Comparison of ENCODE assay signal across 11 cellular contexts in genomic region chr7:38318241-38318640, GRCh38.
DNase-seq lines count a peak whose midpoint lies in the region; ATAC-seq and TF ChIP-seq lines count a peak whose summit lies in the region.
"Had no signal": no experiment of that assay in that cellular context is flagged by ENCODE, and none has a peak within 500 bp of the region (broad histone marks: within the 10 kb centered on the region; RNA-seq: fewer than 3 reads in every experiment).

No MANE protein-coding gene starts in this region.

- TF ChIP-seq CTCF in osteoblast (IDR thresholded peaks at IDR 0.05; ENCODE audit: extremely low read depth, low read depth, low read length), result no peak
- TF ChIP-seq CTCF in RWPE1 (conservative IDR thresholded peaks at IDR 0.05; ENCODE audit: low read depth), result no peak

- H3K4me1 ChIP-seq in osteoblast (ENCODE audit: insufficient read depth, low read length), result peaks cover 32% of the 10 kb centered on the region

- POLR2A ChIA-PET in RWPE1 (lab: Yijun Ruan, JAX; ENCODE audit: low non-redundant PET), result no interaction called here

- peak; percentile 71 for DNase-seq in SIG-M5 treated with dmso at 0.1 percent for 504 hours (lab: John Stamatoyannopoulos, UW; ENCODE audit: unreplicated experiment)
- DNase-seq in SIG-M5 (lab: John Stamatoyannopoulos, UW), result no peak
- peak; percentile 31 for DNase-seq in NOMO-1 treated with dmso at 0.1 percent for 144 hours (lab: John Stamatoyannopoulos, UW; ENCODE audit: unreplicated experiment)
- no peak for DNase-seq in activated naive CD8-positive, alpha-beta T cell treated with anti-CD3 and anti-CD28 coated beads, Interleukin-2, amount 50 U/mL, for 24 hours
- no peak for DNase-seq in osteoblast (ENCODE audit: insufficient read length, low spot score, missing footprints)
- no peak for DNase-seq in RWPE1 (ENCODE audit: low spot score)
- no peak for DNase-seq in NCI-H526 treated with DMSO at 0.1 percent for 48 hours (lab: John Stamatoyannopoulos, UW)

- H3K9me3 Mint-ChIP-seq in activated naive CD8-positive, alpha-beta T cell treated with anti-CD3 and anti-CD28 coated beads, Interleukin-2, amount 50 U/mL, for 24 hours, result no peaks in the 10 kb centered on the region
- H3K9me3 Mint-ChIP-seq: neural crest cell had no signal

- peak overlapping the region; percentile 69 for H3K27ac Mint-ChIP-seq in activated naive CD8-positive, alpha-beta T cell treated with anti-CD3 and anti-CD28 coated beads, Interleukin-2, amount 50 U/mL, for 24 hours

- no peaks in the 10 kb centered on the region for H3K79me2 ChIP-seq in osteoblast (ENCODE audit: insufficient read depth, low read length)
- H3K79me2 ChIP-seq: hepatocyte had no signal

- H3K4me3 Mint-ChIP-seq in activated naive CD8-positive, alpha-beta T cell treated with anti-CD3 and anti-CD28 coated beads, Interleukin-2, amount 50 U/mL, for 24 hours, result peak overlapping the region; percentile 63
- H3K4me3 Mint-ChIP-seq: neural crest cell had no signal

- no peaks in the 10 kb centered on the region for H3K9me3 ChIP-seq in osteoblast (ENCODE audit: low read depth, low read length)

- H3K4me3 ChIP-seq in osteoblast (ENCODE audit: insufficient read depth, low read length), result peak overlapping the region; percentile 1
- H3K4me3 ChIP-seq: hepatocyte, skin epidermis had no signal

- no peaks in the 10 kb centered on the region for H3K36me3 ChIP-seq in osteoblast (ENCODE audit: insufficient read depth, low read length)

- peak overlapping the region; percentile 23 for H2AFZ ChIP-seq in osteoblast (ENCODE audit: low read length)
- H2AFZ ChIP-seq: hepatocyte had no signal

- CTCF ChIA-PET in RWPE1 (lab: Yijun Ruan, JAX), result interaction anchor here (0.6 to 1.1 kb wide), 2 partner anchors 182 to 210 kb away, joined by 3 to 4 read pairs; no protein-coding TSS in a partner anchor

- H3K27me3 ChIP-seq in osteoblast (ENCODE audit: insufficient read depth, low read length), result no peaks in the 10 kb centered on the region
- H3K27me3 ChIP-seq: hepatocyte had no signal

- H3K4me1 Mint-ChIP-seq in activated naive CD8-positive, alpha-beta T cell treated with anti-CD3 and anti-CD28 coated beads, Interleukin-2, amount 50 U/mL, for 24 hours, result peaks cover 48% of the 10 kb centered on the region
- H3K4me1 Mint-ChIP-seq: neural crest cell had no signal

- H3K36me3 Mint-ChIP-seq in activated naive CD8-positive, alpha-beta T cell treated with anti-CD3 and anti-CD28 coated beads, Interleukin-2, amount 50 U/mL, for 24 hours (ENCODE audit: low read depth), result no peaks in the 10 kb centered on the region

- peak overlapping the region; percentile 38 for H3K4me2 ChIP-seq in osteoblast (ENCODE audit: insufficient read depth, low read length)
- H3K4me2 ChIP-seq: hepatocyte had no signal

- no peaks in the 10 kb centered on the region for H3K27me3 Mint-ChIP-seq in activated naive CD8-positive, alpha-beta T cell treated with anti-CD3 and anti-CD28 coated beads, Interleukin-2, amount 50 U/mL, for 24 hours

- H4K20me1 ChIP-seq in osteoblast (ENCODE audit: insufficient read depth, low read length), result no peaks in the 10 kb centered on the region

- H3K27ac ChIP-seq in osteoblast (ENCODE audit: low read depth, low read length) (no peak overlapping the region), RWPE1 (no peak overlapping the region)
- H3K27ac ChIP-seq: hepatocyte had no signal

- no peak for ATAC-seq in activated naive CD8-positive, alpha-beta T cell treated with anti-CD3 and anti-CD28 coated beads, Interleukin-2, amount 50 U/mL, for 24 hours
- no peak for ATAC-seq in GM18909 (IDR thresholded peaks at IDR 0.05; ENCODE audit: poor library complexity, unreplicated experiment)

Comparison
In these comparisons a context has a peak if more than half of its experiments do, and no peak if none do; other contexts are left out.
1. DNase-seq: peak in SIG-M5 treated with dmso at 0.1 percent for 504 hours (single experiment) and NOMO-1 treated with dmso at 0.1 percent for 144 hours (single experiment); none in SIG-M5 (single experiment), activated naive CD8-positive, alpha-beta T cell treated with anti-CD3 and anti-CD28 coated beads, Interleukin-2, amount 50 U/mL, for 24 hours (single experiment), osteoblast (single experiment), RWPE1 (single experiment) and NCI-H526 treated with DMSO at 0.1 percent for 48 hours (single experiment).